Comparison of ENCODE assay signal across 8 cellular contexts in the genomic region with DNA sequence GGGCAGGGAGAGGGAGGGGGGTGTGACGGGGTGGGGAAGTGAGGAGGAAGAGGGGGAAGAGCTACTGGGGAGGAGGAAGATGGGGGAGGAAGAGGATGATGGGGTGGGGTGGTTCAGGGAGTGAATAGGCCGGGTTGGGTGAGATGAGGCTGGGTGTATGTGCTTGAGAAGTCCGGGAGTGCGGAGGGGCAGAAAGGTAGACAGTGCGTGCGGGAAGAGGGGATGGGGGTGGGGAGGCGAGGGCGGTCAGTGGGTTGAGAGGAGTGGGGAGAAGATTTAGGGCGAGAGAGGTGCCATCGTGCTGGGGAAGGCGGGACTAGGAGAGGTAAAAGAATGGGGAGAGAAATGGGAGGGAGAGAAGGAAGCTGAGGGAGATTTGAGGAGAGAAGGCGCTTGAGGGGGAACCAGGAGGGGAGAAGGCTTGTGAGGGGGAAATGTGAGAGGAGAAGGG. TPM values are rescaled to one million over a fixed set of nuclear protein-coding genes. Genes with fewer than 3 reads are reported as not detected.
A peak's percentile ranks its signal among the peaks of the same experiment; 100 is the strongest.
DNase-seq lines count a peak whose midpoint lies in the region; ATAC-seq and TF ChIP-seq lines count a peak whose summit lies in the region.

No MANE protein-coding gene starts in this region.

- no peaks in the 10 kb centered on the region for H3K4me1 ChIP-seq in endodermal cell (ENCODE audit: control insufficient read depth, insufficient read depth, low read length)

- no peak overlapping the region for H3K9ac ChIP-seq in endodermal cell (ENCODE audit: extremely low read depth, low read length, poor library complexity, severe bottlenecking)

- intact Hi-C loops in activated CD4-positive, alpha-beta T cell treated with anti-CD3 and anti-CD28 coated beads for 36 hours (cut with DNase I, micrococcal nuclease), result loop anchor here in 1 of 2 experiments (2.0 kb wide), 2 partner anchors 14 to 116 kb away; partner anchors contain the start of gene TSBP1

- peak overlapping the region; percentile 76 for H3K27ac Mint-ChIP-seq in activated CD4-positive, alpha-beta T cell treated with anti-CD3 and anti-CD28 coated beads for 36 hours
- no peak overlapping the region for H3K27ac Mint-ChIP-seq in activated CD4-positive, alpha-beta T cell treated with anti-CD3 and anti-CD28 coated beads, Interleukin-2, amount 10 ng/mL, durations not matched to agents 7 days and 5 days
- H3K27ac Mint-ChIP-seq in endodermal cell (no peak overlapping the region), type B pancreatic cell (no peak overlapping the region)

- no peak for ATAC-seq in activated CD4-positive, alpha-beta T cell treated with anti-CD3 and anti-CD28 coated beads for 36 hours
- no peak for ATAC-seq in HG03460 (IDR thresholded peaks at IDR 0.05; ENCODE audit: unreplicated experiment)

- H3K4me1 Mint-ChIP-seq in activated CD4-positive, alpha-beta T cell treated with anti-CD3 and anti-CD28 coated beads for 36 hours, result peaks cover 33% of the 10 kb centered on the region
- H3K4me1 Mint-ChIP-seq in activated CD4-positive, alpha-beta T cell treated with anti-CD3 and anti-CD28 coated beads, Interleukin-2, amount 10 ng/mL, durations not matched to agents 7 days and 5 days, result peaks cover 35% of the 10 kb centered on the region
- H3K4me1 Mint-ChIP-seq in endodermal cell (peaks cover 3% of the 10 kb centered on the region), type B pancreatic cell (ENCODE audit: unreplicated experiment) (peaks cover 4% of the 10 kb centered on the region)

- CTCF ChIA-PET in activated CD4-positive, alpha-beta T cell treated with anti-CD3 and anti-CD28 coated beads for 36 hours (lab: Charles Lee), result interaction anchor here (0.5 to 3.1 kb wide), 5 partner anchors 10 to 612 kb away, joined by 3 to 24 read pairs (median 3); no protein-coding TSS in a partner anchor
- CTCF ChIA-PET in activated CD4-positive, alpha-beta T cell treated with anti-CD3 and anti-CD28 coated beads, Interleukin-2, amount 10 ng/mL, durations not matched to agents 7 days and 5 days (lab: Charles Lee), result interaction anchor here (0.5 to 1.3 kb wide), 3 partner anchors 9 to 1027 kb away, joined by 3 read pairs; no protein-coding TSS in a partner anchor

- no peak for DNase-seq in activated CD4-positive, alpha-beta T cell treated with anti-CD3 and anti-CD28 coated beads for 36 hours
- DNase-seq in activated CD4-positive, alpha-beta T cell treated with anti-CD3 and anti-CD28 coated beads, Interleukin-2, amount 10 ng/mL, durations not matched to agents 7 days and 5 days, result no peak
- no peak for DNase-seq in endodermal cell
- peak; percentile 34 for DNase-seq in midbrain (lab: John Stamatoyannopoulos, UW)
- no peak for DNase-seq in type B pancreatic cell (ENCODE audit: extremely low spot score, unreplicated experiment)
- no peak for DNase-seq in NOMO-1 treated with DMSO at 0.1 percent for 48 hours (lab: John Stamatoyannopoulos, UW; ENCODE audit: unreplicated experiment)
- DNase-seq in HUDEP-2 (lab: John Stamatoyannopoulos, UW; ENCODE audit: unreplicated experiment in 76 of 76), result no peak

- H3K36me3 ChIP-seq in endodermal cell (ENCODE audit: control insufficient read depth, insufficient read depth, low read length), result no peaks in the 10 kb centered on the region

- no peak for TF ChIP-seq CTCF in endodermal cell (conservative IDR thresholded peaks at IDR 0.05)
- no peak for TF ChIP-seq CTCF in type B pancreatic cell (conservative IDR thresholded peaks at IDR 0.05)

- POLR2A ChIA-PET in activated CD4-positive, alpha-beta T cell treated with anti-CD3 and anti-CD28 coated beads for 36 hours (lab: Charles Lee), result interaction anchor here (1.0 kb wide), 1 partner anchor 127 kb away, joined by 3 read pairs; the partner anchor contains the start of gene ATF6B
- POLR2A ChIA-PET in activated CD4-positive, alpha-beta T cell treated with anti-CD3 and anti-CD28 coated beads, Interleukin-2, amount 10 ng/mL, durations not matched to agents 7 days and 5 days (lab: Charles Lee), result no interaction called here

- H3K36me3 Mint-ChIP-seq in activated CD4-positive, alpha-beta T cell treated with anti-CD3 and anti-CD28 coated beads for 36 hours (ENCODE audit: low read depth), result no peaks in the 10 kb centered on the region
- H3K36me3 Mint-ChIP-seq in activated CD4-positive, alpha-beta T cell treated with anti-CD3 and anti-CD28 coated beads, Interleukin-2, amount 10 ng/mL, durations not matched to agents 7 days and 5 days (ENCODE audit: low read depth), result peaks cover 2% of the 10 kb centered on the region
- H3K36me3 Mint-ChIP-seq in endodermal cell (ENCODE audit: low read depth) (no peaks in the 10 kb centered on the region), type B pancreatic cell (no peaks in the 10 kb centered on the region)

- H3K27me3 ChIP-seq in endodermal cell (ENCODE audit: control insufficient read depth, insufficient read depth, low read length, poor library complexity, severe bottlenecking), result no peaks in the 10 kb centered on the region

- H3K27me3 Mint-ChIP-seq in activated CD4-positive, alpha-beta T cell treated with anti-CD3 and anti-CD28 coated beads for 36 hours, result peaks cover 3% of the 10 kb centered on the region
- peaks cover 18% of the 10 kb centered on the region for H3K27me3 Mint-ChIP-seq in activated CD4-positive, alpha-beta T cell treated with anti-CD3 and anti-CD28 coated beads, Interleukin-2, amount 10 ng/mL, durations not matched to agents 7 days and 5 days
- H3K27me3 Mint-ChIP-seq in endodermal cell (ENCODE audit: insufficient read depth) (peaks cover 17% of the 10 kb centered on the region), type B pancreatic cell (peaks cover 38% of the 10 kb centered on the region)

- peak overlapping the region; percentile 43 for H3K4me3 Mint-ChIP-seq in activated CD4-positive, alpha-beta T cell treated with anti-CD3 and anti-CD28 coated beads for 36 hours
- H3K4me3 Mint-ChIP-seq in activated CD4-positive, alpha-beta T cell treated with anti-CD3 and anti-CD28 coated beads, Interleukin-2, amount 10 ng/mL, durations not matched to agents 7 days and 5 days, result no peak overlapping the region
- peak overlapping the region; percentile 54 for H3K4me3 Mint-ChIP-seq in endodermal cell
- H3K4me3 Mint-ChIP-seq in type B pancreatic cell, result peak overlapping the region; percentile 87

- no peak overlapping the region for H3K27ac ChIP-seq in endodermal cell (ENCODE audit: low read depth, low read length)

- H3K9me3 Mint-ChIP-seq in activated CD4-positive, alpha-beta T cell treated with anti-CD3 and anti-CD28 coated beads for 36 hours (ENCODE audit: low read depth), result no peaks in the 10 kb centered on the region
- peaks cover 2% of the 10 kb centered on the region for H3K9me3 Mint-ChIP-seq in activated CD4-positive, alpha-beta T cell treated with anti-CD3 and anti-CD28 coated beads, Interleukin-2, amount 10 ng/mL, durations not matched to agents 7 days and 5 days
- H3K9me3 Mint-ChIP-seq in endodermal cell, result peaks cover 8% of the 10 kb centered on the region
- peaks cover 7% of the 10 kb centered on the region for H3K9me3 Mint-ChIP-seq in type B pancreatic cell

- H3K4me3 ChIP-seq in endodermal cell (ENCODE audit: low read length), result peak overlapping the region; percentile 48

- H3K9me3 ChIP-seq in endodermal cell (ENCODE audit: control insufficient read depth, low read length), result peaks cover 5% of the 10 kb centered on the region

- 33 to 61% methylated on average over 10 to 12 of the region's 12 CpGs for WGBS in endodermal cell (ENCODE audit: insufficient coverage in 1 of 2, insufficient read length in 1 of 2), 2 experiments

RNA-seq across cellular contexts. Expression of gene NOTCH4, which starts 30.9 kb away (rescaled TPM):
- 1 to 10 TPM in 1 of 2 experiments, under 1 TPM in 1; 0.69 to 1.1 TPM for total RNA-seq in activated CD4-positive, alpha-beta T cell treated with anti-CD3 and anti-CD28 coated beads for 36 hours
- total RNA-seq in activated CD4-positive, alpha-beta T cell treated with anti-CD3 and anti-CD28 coated beads, Interleukin-2, amount 10 ng/mL, durations not matched to agents 7 days and 5 days, result under 1 TPM; 0.20 to 0.27 TPM
- total RNA-seq in endodermal cell (1 to 10 TPM; 2.1 to 2.5 TPM), type B pancreatic cell (ENCODE audit: low replicate concordance) (1.5 and 1.9 TPM in 2 replicates)
- 1.9 TPM for polyA plus RNA-seq in endodermal cell (2013, experiment 1 of 2)
- 1.7 TPM for polyA plus RNA-seq in endodermal cell (2013, experiment 2 of 2)
